Comparison of ENCODE assay signal across 12 cellular contexts in the genomic region with DNA sequence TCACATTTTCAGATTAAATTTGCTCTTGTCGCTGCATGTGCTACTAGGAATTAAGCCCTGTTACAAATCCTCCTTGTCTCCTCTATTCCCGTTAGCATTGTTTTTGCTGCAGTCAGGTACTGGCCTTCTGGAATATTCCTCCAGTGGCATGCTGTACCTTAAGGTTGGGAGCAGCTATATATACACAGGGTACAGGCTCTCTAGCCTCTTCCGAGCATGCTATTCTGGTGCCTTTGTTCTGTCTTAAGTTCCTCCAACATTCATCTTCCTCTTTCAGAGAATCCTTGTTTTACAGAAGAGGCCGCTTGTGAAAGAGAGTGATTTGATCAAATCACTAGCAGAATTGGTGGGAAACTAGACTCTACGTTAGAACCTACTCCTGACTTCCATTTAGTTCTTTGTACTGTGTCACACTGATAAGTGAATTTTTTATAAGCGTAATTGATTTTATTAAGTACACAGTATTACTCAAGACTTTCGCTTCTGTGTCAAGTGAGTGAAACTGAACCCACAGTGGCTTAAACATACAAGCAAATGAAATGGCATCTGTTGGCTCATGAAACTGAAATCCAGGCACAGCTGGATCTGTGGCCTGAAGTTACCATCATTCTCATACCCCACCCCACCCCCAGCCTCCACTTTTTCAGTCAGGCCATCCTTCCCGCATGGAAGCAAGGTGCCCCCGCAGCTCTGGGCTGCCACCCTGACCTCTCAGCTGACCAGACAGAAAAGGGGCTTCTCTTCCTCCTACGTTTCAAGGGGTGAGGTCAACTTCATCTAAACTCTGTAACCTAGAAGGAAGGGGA.
DNase-seq lines count a peak whose midpoint lies in the region; ATAC-seq and TF ChIP-seq lines count a peak whose summit lies in the region.
"Had no signal": no experiment of that assay in that cellular context is flagged by ENCODE, and none has a peak within 500 bp of the region (broad histone marks: within the 10 kb centered on the region; RNA-seq: fewer than 3 reads in every experiment).

No MANE protein-coding gene starts in this region.

- H3K27me3 ChIP-seq in BLaER1 (no peaks in the 10 kb centered on the region), esophagus muscularis mucosa (no peaks in the 10 kb centered on the region), Peyer's patch (no peaks in the 10 kb centered on the region)

- no peak for TF ChIP-seq EP300 in esophagus muscularis mucosa (IDR thresholded peaks at IDR 0.05)

- ATAC-seq in HG03175 (IDR thresholded peaks at IDR 0.05; ENCODE audit: unreplicated experiment) (peak; percentile 70), omental fat pad (ENCODE audit: low FRiP score) (no peak)
- ATAC-seq: HCT116 had no signal

- WGBS in esophagus muscularis mucosa = 92% methylated on average over 10 of the region's 10 CpGs

- intact Hi-C loops in esophagus muscularis mucosa (cut with DNase I) = no loop called here

- TF ChIP-seq CTCF in GM20000 (IDR thresholded peaks at IDR 0.05; ENCODE audit: extremely low read depth, missing control alignments) (no peak), esophagus muscularis mucosa (IDR thresholded peaks at IDR 0.05) (no peak), omental fat pad (IDR thresholded peaks at IDR 0.05) (no peak), Peyer's patch (IDR thresholded peaks at IDR 0.05) (no peak)

- peaks cover 25% of the 10 kb centered on the region for H3K36me3 ChIP-seq in BLaER1
- peaks cover 4 to 24% (median 13%) of the 10 kb centered on the region in 4 donors for H3K36me3 ChIP-seq in esophagus muscularis mucosa
- peaks cover 0 to 15% (median 0%) of the 10 kb centered on the region in 3 donors for H3K36me3 ChIP-seq in Peyer's patch

- H3K4me1 ChIP-seq in BLaER1 = peaks cover 99% of the 10 kb centered on the region
- peaks cover 0 to 4% (median 0%) of the 10 kb centered on the region in 4 donors for H3K4me1 ChIP-seq in esophagus muscularis mucosa
- peaks cover 0 to 4% (median 0%) of the 10 kb centered on the region in 4 donors for H3K4me1 ChIP-seq in Peyer's patch

- TF ChIP-seq POLR2A in esophagus muscularis mucosa (IDR thresholded peaks at IDR 0.05; ENCODE audit: low read depth) = no peak
- TF ChIP-seq POLR2A in erythroblast (IDR thresholded peaks at IDR 0.05; ENCODE audit: low read length) = no peak
- no peak for TF ChIP-seq POLR2A in Peyer's patch (IDR thresholded peaks at IDR 0.05)

- H4K20me1 ChIP-seq in BLaER1 = peaks cover 5% of the 10 kb centered on the region; the same call in 1 of the 2 replicates

- peak overlapping the region; percentile 73 for H3K27ac ChIP-seq in BLaER1
- no peak overlapping the region for H3K27ac ChIP-seq in esophagus muscularis mucosa (replicated peaks in 1 of 4)
- H3K27ac ChIP-seq in Peyer's patch = no peak overlapping the region
- H3K27ac ChIP-seq: coronary artery had no signal

- peak overlapping the region; percentile 91 for H3K4me2 ChIP-seq in BLaER1

- DNase-seq in GM20000 (ENCODE audit: low spot score) (peak; percentile 35), esophagus muscularis mucosa (ENCODE audit: extremely low spot score) (peak; percentile 81), erythroblast (lab: John Stamatoyannopoulos, UW) (no peak), omental fat pad (ENCODE audit: low spot score) (no peak), cerebellar nuclear complex (lab: John Stamatoyannopoulos, UW) (no peak), Peyer's patch (no peak)
- DNase-seq: activated effector memory CD4-positive, alpha-beta T cell treated with anti-CD3 and anti-CD28 coated beads, Interleukin-2, amount 50 U/mL, for 16 hours; NCI-H524 treated with DMSO at 0.1 percent for 48 hours had no signal

- peaks cover 10% of the 10 kb centered on the region for H3K9me3 ChIP-seq in BLaER1
- H3K9me3 ChIP-seq in esophagus muscularis mucosa = peaks cover 0 to 14% (median 2%) of the 10 kb centered on the region in 4 donors
- no peaks in the 10 kb centered on the region for H3K9me3 ChIP-seq in Peyer's patch

- 0 out of 2 replicates have a peak overlapping the region, but pooled peaks have one; percentile 3 for H3K4me3 ChIP-seq in BLaER1
- no peak overlapping the region for H3K4me3 ChIP-seq in esophagus muscularis mucosa
- H3K4me3 ChIP-seq in Peyer's patch = no peak overlapping the region
- H3K4me3 ChIP-seq: coronary artery had no signal

- H3K9ac ChIP-seq in BLaER1 = peak overlapping the region; percentile 46; the same call in 1 of the 2 replicates

Comparison
In these comparisons a context has a peak if more than half of its experiments do, and no peak if none do; other contexts are left out.
1. DNase-seq: peak in GM20000 (single experiment) and esophagus muscularis mucosa (single experiment); none in erythroblast (0 of 2), omental fat pad (single experiment), cerebellar nuclear complex (0 of 2) and Peyer's patch (0 of 3).